8 cellular contexts compared by ENCODE assay signal in the genomic region with DNA sequence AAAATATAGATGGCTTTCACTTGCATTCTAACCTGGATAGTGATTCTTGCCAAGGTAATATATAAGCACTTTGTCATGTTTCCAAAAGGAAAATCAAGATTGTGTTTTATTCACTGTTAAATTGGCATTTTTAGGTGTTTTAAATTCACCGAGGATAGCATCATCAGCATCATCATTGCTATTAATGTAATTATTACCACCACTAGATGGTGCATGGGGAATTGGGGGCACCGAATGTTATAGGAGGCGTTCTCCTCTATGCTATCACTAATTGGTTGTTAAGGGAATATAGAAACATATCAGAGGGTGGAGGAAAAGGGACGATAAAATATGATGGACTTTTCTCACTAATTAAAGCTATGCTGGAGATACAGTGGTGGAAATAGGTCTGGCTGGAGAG.
DNase-seq lines count a peak whose midpoint lies in the region; ATAC-seq, FAIRE-seq and TF ChIP-seq lines count a peak whose summit lies in the region.

No MANE protein-coding gene starts in this region.

- no peak for DNase-seq in activated T-cell treated with anti-CD3 and anti-CD28 coated beads, Interleukin-2, amount 50 U/mL, for 24 hours
- DNase-seq in activated T-cell treated with anti-CD3 and anti-CD28 coated beads, Interleukin-2, amount 50 U/mL, for 48 hours, result no peak
- DNase-seq in activated CD8-positive, alpha-beta T cell treated with anti-CD3 and anti-CD28 coated beads, Interleukin-2, amount 10 ng/mL, durations not matched to agents 7 days and 5 days, result peak; percentile 51
- DNase-seq in retinal pigment epithelial cell (ENCODE audit: low read depth) (no peak), DMS114 treated with DMSO at 0.1 percent for 48 hours (lab: John Stamatoyannopoulos, UW; ENCODE audit: unreplicated experiment) (no peak), urothelium cell line (ENCODE audit: low spot score) (no peak)

- peaks cover 26% of the 10 kb centered on the region for H3K4me1 Mint-ChIP-seq in activated T-cell treated with anti-CD3 and anti-CD28 coated beads, Interleukin-2, amount 50 U/mL, for 24 hours (ENCODE audit: low read depth)
- peaks cover 10% of the 10 kb centered on the region for H3K4me1 Mint-ChIP-seq in activated CD8-positive, alpha-beta T cell treated with anti-CD3 and anti-CD28 coated beads, Interleukin-2, amount 10 ng/mL, durations not matched to agents 7 days and 5 days (ENCODE audit: low read depth)

- peak overlapping the region; percentile 15 for H3K4me3 Mint-ChIP-seq in activated T-cell treated with anti-CD3 and anti-CD28 coated beads, Interleukin-2, amount 50 U/mL, for 24 hours
- H3K4me3 Mint-ChIP-seq in activated CD8-positive, alpha-beta T cell treated with anti-CD3 and anti-CD28 coated beads, Interleukin-2, amount 10 ng/mL, durations not matched to agents 7 days and 5 days, result no peak overlapping the region

- H3K27ac Mint-ChIP-seq in activated T-cell treated with anti-CD3 and anti-CD28 coated beads, Interleukin-2, amount 50 U/mL, for 24 hours, result peak overlapping the region; percentile 72
- no peak overlapping the region for H3K27ac Mint-ChIP-seq in activated CD8-positive, alpha-beta T cell treated with anti-CD3 and anti-CD28 coated beads, Interleukin-2, amount 10 ng/mL, durations not matched to agents 7 days and 5 days

- H3K27me3 Mint-ChIP-seq in activated T-cell treated with anti-CD3 and anti-CD28 coated beads, Interleukin-2, amount 50 U/mL, for 24 hours, result no peaks in the 10 kb centered on the region
- no peaks in the 10 kb centered on the region for H3K27me3 Mint-ChIP-seq in activated CD8-positive, alpha-beta T cell treated with anti-CD3 and anti-CD28 coated beads, Interleukin-2, amount 10 ng/mL, durations not matched to agents 7 days and 5 days (ENCODE audit: low read depth)

- TF ChIP-seq CTCF in retinal pigment epithelial cell (conservative IDR thresholded peaks at IDR 0.05; ENCODE audit: low read depth, low read length), result peak; percentile 21

- ATAC-seq in HG02678 (IDR thresholded peaks at IDR 0.05; ENCODE audit: unreplicated experiment), result peak; percentile 57
- ATAC-seq in activated CD8-positive, alpha-beta T cell treated with anti-CD3 and anti-CD28 coated beads, Interleukin-2, amount 10 ng/mL, durations not matched to agents 7 days and 5 days, result peak; percentile 95
- ATAC-seq in HG03025 (IDR thresholded peaks at IDR 0.05; ENCODE audit: low FRiP score, unreplicated experiment), result no peak

- no peaks in the 10 kb centered on the region for H3K9me3 Mint-ChIP-seq in activated T-cell treated with anti-CD3 and anti-CD28 coated beads, Interleukin-2, amount 50 U/mL, for 24 hours
- H3K9me3 Mint-ChIP-seq in activated CD8-positive, alpha-beta T cell treated with anti-CD3 and anti-CD28 coated beads, Interleukin-2, amount 10 ng/mL, durations not matched to agents 7 days and 5 days (ENCODE audit: insufficient read depth), result no peaks in the 10 kb centered on the region

- CTCF ChIA-PET in activated CD8-positive, alpha-beta T cell treated with anti-CD3 and anti-CD28 coated beads, Interleukin-2, amount 10 ng/mL, durations not matched to agents 7 days and 5 days (lab: Charles Lee), result interaction anchor here (0.8 to 3.8 kb wide), 25 partner anchors 9 to 157 kb away, joined by 3 to 25 read pairs (median 5); no protein-coding TSS in a partner anchor

- no peaks in the 10 kb centered on the region for H3K36me3 Mint-ChIP-seq in activated T-cell treated with anti-CD3 and anti-CD28 coated beads, Interleukin-2, amount 50 U/mL, for 24 hours (ENCODE audit: low read depth)
- peaks cover 3% of the 10 kb centered on the region for H3K36me3 Mint-ChIP-seq in activated CD8-positive, alpha-beta T cell treated with anti-CD3 and anti-CD28 coated beads, Interleukin-2, amount 10 ng/mL, durations not matched to agents 7 days and 5 days (ENCODE audit: low read depth)

- no peak for FAIRE-seq in urothelium cell line (lab: Jason Lieb, UNC)

- POLR2A ChIA-PET in activated CD8-positive, alpha-beta T cell treated with anti-CD3 and anti-CD28 coated beads, Interleukin-2, amount 10 ng/mL, durations not matched to agents 7 days and 5 days (lab: Charles Lee), result interaction anchor here (0.8 to 3.1 kb wide), 7 partner anchors 26 to 135 kb away, joined by 3 to 29 read pairs (median 4); no protein-coding TSS in a partner anchor

- H3K4me3 ChIP-seq in retinal pigment epithelial cell (ENCODE audit: low read length), result no peak overlapping the region
